ENCODE assay signal across 1 cellular context in genomic region chr10:72260215-72260587, GRCh38.
TF ChIP-seq lines count a peak whose summit lies in the region.

No MANE protein-coding gene starts in this region.

TF ChIP-seq in endothelial cell of umbilical vein, 7 proteins besides CTCF, POLR2A, EP300 and RAD21:
- no peak for TF ChIP-seq JUN (IDR thresholded peaks at IDR 0.05; ENCODE audit: borderline replicate concordance, insufficient read depth, insufficient read length, low read depth)
- TF ChIP-seq FOS (IDR thresholded peaks at IDR 0.05; ENCODE audit: borderline replicate concordance, insufficient read depth, low read length), result no peak
- TF ChIP-seq MYC (IDR thresholded peaks at IDR 0.05; ENCODE audit: low read depth, low read length), result no peak
- TF ChIP-seq EZH2 (IDR thresholded peaks at IDR 0.05; ENCODE audit: borderline replicate concordance, low read depth, low read length, severe bottlenecking), result no peak
- no peak for TF ChIP-seq GATA2 (IDR thresholded peaks at IDR 0.05; ENCODE audit: insufficient read depth, insufficient read length, low read depth, low read length)
- TF ChIP-seq MAX (IDR thresholded peaks at IDR 0.05; ENCODE audit: insufficient read depth, insufficient read length), result no peak
- no peak for TF ChIP-seq POLR2AphosphoS5 (IDR thresholded peaks at IDR 0.05; ENCODE audit: insufficient read depth, low read depth, low read length)
